2 cellular contexts compared by ENCODE assay signal in the genomic region with DNA sequence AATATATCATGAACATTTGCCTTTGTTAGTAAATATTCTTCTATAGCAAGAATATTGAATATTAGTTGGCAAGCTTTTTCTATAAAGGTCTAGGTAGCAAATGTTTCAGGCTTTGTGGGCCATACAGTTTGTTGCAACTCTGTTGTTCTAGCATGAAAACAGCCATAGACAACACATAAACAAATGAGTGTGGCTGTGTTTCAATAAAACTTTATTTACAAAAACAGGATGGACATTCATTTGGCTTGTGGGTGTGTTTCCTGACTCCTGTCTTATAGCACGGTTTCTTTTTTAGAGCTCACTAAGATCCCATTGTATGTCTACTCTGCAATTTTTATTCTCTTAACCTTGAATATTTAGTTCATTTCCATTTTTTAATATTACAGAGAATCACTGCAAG.
A peak's percentile ranks its signal among the peaks of the same experiment; 100 is the strongest.
TF ChIP-seq lines count a peak whose summit lies in the region.

No MANE protein-coding gene starts in this region.

TF ChIP-seq in HepG2, 621 proteins besides CTCF, POLR2A, EP300 and RAD21:
- TF ChIP-seq, protein P1, sequence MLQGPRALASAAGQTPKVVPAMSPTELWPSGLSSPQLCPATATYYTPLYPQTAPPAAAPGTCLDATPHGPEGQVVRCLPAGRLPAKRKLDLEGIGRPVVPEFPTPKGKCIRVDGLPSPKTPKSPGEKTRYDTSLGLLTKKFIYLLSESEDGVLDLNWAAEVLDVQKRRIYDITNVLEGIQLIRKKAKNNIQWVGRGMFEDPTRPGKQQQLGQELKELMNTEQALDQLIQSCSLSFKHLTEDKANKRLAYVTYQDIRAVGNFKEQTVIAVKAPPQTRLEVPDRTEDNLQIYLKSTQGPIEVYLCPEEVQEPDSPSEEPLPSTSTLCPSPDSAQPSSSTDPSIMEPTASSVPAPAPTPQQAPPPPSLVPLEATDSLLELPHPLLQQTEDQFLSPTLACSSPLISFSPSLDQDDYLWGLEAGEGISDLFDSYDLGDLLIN (CRISPR knock-in tag; IDR thresholded peaks at IDR 0.05; ENCODE audit: borderline replicate concordance), result no peak
- no peak for TF ChIP-seq ZFP91 (CRISPR knock-in tag; IDR thresholded peaks at IDR 0.05; ENCODE audit: borderline replicate concordance)
- TF ChIP-seq ZNF562 (CRISPR knock-in tag; IDR thresholded peaks at IDR 0.05; ENCODE audit: borderline replicate concordance), result no peak
- TF ChIP-seq ZNF451 (CRISPR knock-in tag; IDR thresholded peaks at IDR 0.05), result no peak
- no peak for TF ChIP-seq MED13 (CRISPR knock-in tag; IDR thresholded peaks at IDR 0.05)
- TF ChIP-seq ZBTB40 (IDR thresholded peaks at IDR 0.05), result peak; percentile 92
- peak; percentile 98 for TF ChIP-seq ZBTB40 (CRISPR knock-in tag; IDR thresholded peaks at IDR 0.05)

TF ChIP-seq in GM12878, 131 proteins besides CTCF, POLR2A, EP300 and RAD21:
- TF ChIP-seq USF1 (IDR thresholded peaks at IDR 0.05; ENCODE audit: borderline replicate concordance, extremely low read length, insufficient read depth, low read depth, low read length) (no peak), ZBTB40 (IDR thresholded peaks at IDR 0.05; ENCODE audit: borderline replicate concordance) (peak; percentile 81)
